ENCODE assay signal across 17 cellular contexts in the genomic region with DNA sequence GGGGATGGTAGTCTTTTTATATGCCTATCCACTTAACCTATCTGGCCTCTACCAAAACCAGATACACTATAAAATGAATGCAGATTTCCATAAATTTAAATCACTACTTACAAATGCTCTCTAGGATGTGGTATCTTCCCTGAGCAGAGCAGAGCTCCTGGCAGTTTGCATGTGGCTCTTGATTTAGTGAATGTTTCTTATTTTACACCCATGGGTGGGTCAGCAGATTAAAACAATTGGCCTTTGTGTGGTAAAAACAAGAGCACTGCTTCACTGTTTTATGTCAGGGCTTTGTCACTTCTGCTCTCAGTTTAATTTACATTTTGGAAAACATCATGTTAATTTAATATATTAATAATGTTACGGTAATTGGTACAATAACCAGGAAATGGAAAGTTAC. TPM values are rescaled to one million over a fixed set of nuclear protein-coding genes. Genes with fewer than 3 reads are reported as not detected.
"Had no signal": no experiment of that assay in that cellular context is flagged by ENCODE, and none has a peak within 500 bp of the region (broad histone marks: within the 10 kb centered on the region; RNA-seq: fewer than 3 reads in every experiment).

No MANE protein-coding gene starts in this region.

- H3K27me3 ChIP-seq: left lung, tibial artery, uterus had no signal

- H3K27ac ChIP-seq: left lung, prostate gland, tibial artery, uterus had no signal

- H3K4me1 ChIP-seq: left lung, prostate gland, tibial artery, uterus had no signal

- H3K4me3 ChIP-seq: left lung, prostate gland, tibial artery, uterus had no signal

- DNase-seq: activated CD4-positive, alpha-beta T cell treated with anti-CD3 and anti-CD28 coated beads, Interleukin-2, amount 50 U/mL, for 4 hours; activated CD4-positive, CD25-positive, alpha-beta regulatory T cell treated with anti-CD3 and anti-CD28 coated beads, Interleukin-2, amount 50 U/mL, for 72 hours; activated naive CD4-positive, alpha-beta T cell treated with Interleukin-2 at 50 U/mL for 16 hours; activated T-cell treated with anti-CD3 and anti-CD28 coated beads for 4 hours; aorta; endodermal cell; islet precursor cell; left lung; mammary epithelial cell; stimulated activated CD4-positive, alpha-beta T cell treated with anti-CD3 and anti-CD28 coated beads, Interleukin-1b, Interleukin-23, amount 100 ng/mL, for 48 hours; T-helper 1 cell; T1000; tibial artery; uterus had no signal

- H3K9me3 ChIP-seq: left lung, prostate gland, tibial artery, uterus had no signal

- H3K36me3 ChIP-seq: left lung, prostate gland, tibial artery, uterus had no signal

- ATAC-seq: left lung, sciatic nerve had no signal

RNA-seq across cellular contexts. Expression of a gene that starts 5.5 kb away (rescaled TPM):
- total RNA-seq: epithelial cell of proximal tubule had no signal
- polyA plus RNA-seq: mammary epithelial cell had no signal

RNA-seq across cellular contexts. Expression of a gene that starts 14.3 kb away (rescaled TPM):
- total RNA-seq: epithelial cell of proximal tubule had no signal
- polyA plus RNA-seq: mammary epithelial cell had no signal

RNA-seq across cellular contexts. Expression of a gene that starts 30.2 kb away (rescaled TPM):
- total RNA-seq: epithelial cell of proximal tubule had no signal
- polyA plus RNA-seq: aorta, mammary epithelial cell had no signal

RNA-seq across cellular contexts. Expression of a gene that starts 45.2 kb away (rescaled TPM):
- polyA plus RNA-seq: aorta, mammary epithelial cell had no signal
